In genomic region chr5:158011420-158011819, GRCh38 we compare ENCODE assay signal across 26 cellular contexts.
"Had no signal": no experiment of that assay in that cellular context is flagged by ENCODE, and none has a peak within 500 bp of the region (broad histone marks: within the 10 kb centered on the region; RNA-seq: fewer than 3 reads in every experiment).

No MANE protein-coding gene starts in this region.

- H3K4me1 Mint-ChIP-seq: activated B cell treated with CpG ODN at 0.5 μM for 24 hours; activated T-helper 17 cell treated with anti-CD3 and anti-CD28 coated beads, Interleukin-2, amount 50 U/mL, for 72 hours had no signal

- H3K9me3 Mint-ChIP-seq: activated B cell treated with CpG ODN at 0.5 μM for 24 hours; activated CD8-positive, alpha-beta T cell treated with anti-CD3 and anti-CD28 coated beads for 36 hours; activated T-cell treated with anti-CD3 and anti-CD28 coated beads, Interleukin-2, amount 50 U/mL, for 4 hours; activated T-helper 17 cell treated with anti-CD3 and anti-CD28 coated beads, Interleukin-2, amount 50 U/mL, for 72 hours; effector memory CD8-positive, alpha-beta T cell; T-helper 2 cell treated with Interferon-gamma antibody and Interleukin-4, amounts not matched to agents 5 μg/mL and 100 μg/mL, for 36 hours had no signal

- H3K4me3 Mint-ChIP-seq: activated B cell treated with CpG ODN at 0.5 μM for 24 hours; activated CD8-positive, alpha-beta T cell treated with anti-CD3 and anti-CD28 coated beads for 36 hours; activated naive CD8-positive, alpha-beta T cell; activated T-cell treated with anti-CD3 and anti-CD28 coated beads, Interleukin-2, amount 50 U/mL, for 4 hours; activated T-helper 17 cell treated with anti-CD3 and anti-CD28 coated beads, Interleukin-2, amount 50 U/mL, for 72 hours; effector memory CD8-positive, alpha-beta T cell; T-helper 17 cell; T-helper 2 cell treated with Interferon-gamma antibody and Interleukin-4, amounts not matched to agents 5 μg/mL and 100 μg/mL, for 36 hours had no signal

- DNase-seq: activated B cell treated with CpG ODN at 0.5 μM for 24 hours; activated CD4-positive, alpha-beta T cell treated with anti-CD3 and anti-CD28 coated beads for 48 hours; activated CD4-positive, alpha-beta T cell treated with anti-CD3 and anti-CD28 coated beads, Interleukin-2, amount 50 U/mL, for 1 hour; activated CD4-positive, alpha-beta T cell treated with anti-CD3 and anti-CD28 coated beads, Interleukin-2, amount 50 U/mL, for 48 hours; activated CD8-positive, alpha-beta memory T cell treated with anti-CD3 and anti-CD28 coated beads for 24 hours; activated CD8-positive, alpha-beta T cell treated with anti-CD3 and anti-CD28 coated beads for 36 hours; activated effector memory CD4-positive, alpha-beta T cell treated with Interleukin-2 at 50 U/mL for 16 hours; activated gamma-delta T cell treated with Interleukin-2 at 50 U/mL for 16 hours; activated naive CD4-positive, alpha-beta T cell treated with anti-CD3 and anti-CD28 coated beads, Interleukin-2, amount 50 U/mL, for 16 hours; activated naive CD4-positive, alpha-beta T cell treated with Interleukin-2 at 50 U/mL for 16 hours; activated T-cell treated with anti-CD3 and anti-CD28 coated beads, Interleukin-2, amount 50 U/mL, for 4 hours; amniotic stem cell; anterior cingulate cortex; caudate nucleus; cortex of kidney; dermis blood vessel endothelial cell; effector CD4-positive, alpha-beta T cell; effector memory CD8-positive, alpha-beta T cell; foreskin fibroblast; head of caudate nucleus; T-helper 17 cell; T1000; WERI-Rb-1 had no signal

- H3K36me3 ChIP-seq: WERI-Rb-1 had no signal

- H3K36me3 Mint-ChIP-seq: activated naive CD8-positive, alpha-beta T cell had no signal

- H3K27ac ChIP-seq: WERI-Rb-1 had no signal

- H3K27ac Mint-ChIP-seq: activated B cell treated with CpG ODN at 0.5 μM for 24 hours; activated CD8-positive, alpha-beta T cell treated with anti-CD3 and anti-CD28 coated beads for 36 hours; activated naive CD8-positive, alpha-beta T cell; activated T-helper 17 cell treated with anti-CD3 and anti-CD28 coated beads, Interleukin-2, amount 50 U/mL, for 72 hours; effector memory CD8-positive, alpha-beta T cell; T-helper 17 cell; T-helper 2 cell treated with Interferon-gamma antibody and Interleukin-4, amounts not matched to agents 5 μg/mL and 100 μg/mL, for 36 hours had no signal
